In genomic region chr19:22545751-22546150, GRCh38 we compare ENCODE assay signal across 8 cellular contexts.
DNase-seq lines count a peak whose midpoint lies in the region; ATAC-seq and TF ChIP-seq lines count a peak whose summit lies in the region.

No MANE protein-coding gene starts in this region.

- H3K27me3 ChIP-seq in PC-9 (ENCODE audit: insufficient read depth, low read depth) (no peaks in the 10 kb centered on the region), spleen (replicated peaks in 1 of 7) (no peaks in the 10 kb centered on the region)

- no peak for TF ChIP-seq POLR2A in spleen (IDR thresholded peaks at IDR 0.05)

- H3K4me2 ChIP-seq in PC-9 = no peak overlapping the region

- CTCF ChIA-PET in PC-9 (lab: Charles Lee) = no interaction called here

- H3K36me3 ChIP-seq in PC-9 (ENCODE audit: low read depth) = no peaks in the 10 kb centered on the region
- H3K36me3 ChIP-seq in spleen = no peaks in the 10 kb centered on the region

- POLR2A ChIA-PET in PC-9 (lab: Charles Lee; ENCODE audit: unreplicated experiment) = no interaction called here

- peaks cover 13% of the 10 kb centered on the region; the same call in 1 of the 2 replicates for H3K9me3 ChIP-seq in PC-9 (ENCODE audit: insufficient read depth, low read depth)
- peaks cover 3 to 90% (median 66%) of the 10 kb centered on the region in 8 donors for H3K9me3 ChIP-seq in spleen

- H3K4me3 ChIP-seq in PC-9 = no peak overlapping the region
- H3K4me3 ChIP-seq in spleen = no peak overlapping the region

- 7 to 20% (median 16%) methylated on average over 5 of the region's 5 CpGs for WGBS in spleen, 5 donors

- no peaks in the 10 kb centered on the region for H3K9me2 ChIP-seq in PC-9 (ENCODE audit: insufficient read depth)

- H4K20me1 ChIP-seq in PC-9 (ENCODE audit: insufficient read depth) = no peaks in the 10 kb centered on the region

- peak; percentile 3 for DNase-seq in AG08395 (ENCODE audit: low spot score)
- DNase-seq in PC-9 = peak in 1 of 2 experiments; percentile 37
- peak; percentile 0 for DNase-seq in fibroblast of peridontal ligament (ENCODE audit: extremely low read depth)
- DNase-seq in spleen = no peak
- no peak for DNase-seq in GM19240 (ENCODE audit: insufficient read length, low spot score)

- no peaks in the 10 kb centered on the region for H3K4me1 ChIP-seq in PC-9 (replicated peaks; ENCODE audit: insufficient read depth)
- no peaks in the 10 kb centered on the region for H3K4me1 ChIP-seq in spleen

- H3F3A ChIP-seq in PC-9 (ENCODE audit: insufficient read depth, low read depth) = no peaks in the 10 kb centered on the region

- intact Hi-C loops in PC-9 (cut with micrococcal nuclease; ENCODE audit: unreplicated experiment) = no loop called here
- intact Hi-C loops in spleen (cut with DNase I; ENCODE audit: low total_unique reads) = no loop called here

- no peaks in the 10 kb centered on the region for H3K79me2 ChIP-seq in PC-9 (ENCODE audit: low read depth)

- ATAC-seq in HG02852 (IDR thresholded peaks at IDR 0.05; ENCODE audit: unreplicated experiment) (no peak), GM21423 (IDR thresholded peaks at IDR 0.05; ENCODE audit: unreplicated experiment) (no peak)

- TF ChIP-seq CTCF in GM12873 (IDR thresholded peaks at IDR 0.05; ENCODE audit: insufficient read depth, low read depth, low read length, missing control alignments) = peak; percentile 63
- TF ChIP-seq CTCF in PC-9 (conservative IDR thresholded peaks at IDR 0.05) = peak; percentile 76
- TF ChIP-seq CTCF in spleen (IDR thresholded peaks at IDR 0.05 in 8 of 11, conservative IDR thresholded peaks at IDR 0.05 in 3 of 11) = peak in 8 of 11 experiments; percentile 31 to 66 (median 50)

- no TSS peak for BruUV-seq in PC-9 (replicated peaks; lab: Mats Ljungman, UMichigan)

- no peak overlapping the region for H2AFZ ChIP-seq in PC-9

- no peak overlapping the region for H3K27ac ChIP-seq in PC-9
- H3K27ac ChIP-seq in spleen = no peak overlapping the region

Comparison
In these comparisons a context has a peak if more than half of its experiments do, and no peak if none do; other contexts are left out.
1. DNase-seq: peak in AG08395 (single experiment) and fibroblast of peridontal ligament (single experiment); none in spleen (single experiment) and GM19240 (single experiment).
2. Peak in every context shown above with its lines, with median percentiles within 50 percentile points of each other: CTCF ChIP-seq.